Comparison of ENCODE assay signal across 8 cellular contexts in genomic region chr22:41367680-41368542, GRCh38. TPM values are rescaled to one million over a fixed set of nuclear protein-coding genes. Genes with fewer than 3 reads are reported as not detected.
A peak's percentile ranks its signal among the peaks of the same experiment; 100 is the strongest.
DNase-seq lines count a peak whose midpoint lies in the region; ATAC-seq and TF ChIP-seq lines count a peak whose summit lies in the region.

No MANE protein-coding gene starts in this region.

- TF ChIP-seq CTCF in lung (IDR thresholded peaks at IDR 0.05; ENCODE audit: control extremely low read depth, extremely low read depth) = no peak

- H3K36me3 ChIP-seq in lung (ENCODE audit: control insufficient read depth in 2 of 2, insufficient read depth in 2 of 2, low read length in 2 of 2) = peaks cover 0 to 2% of the 10 kb centered on the region in 2 donors
- no peaks in the 10 kb centered on the region for H3K36me3 ChIP-seq in urinary bladder (ENCODE audit: insufficient read depth)

- WGBS in lung, 2 donors = 61 to 65% methylated on average over 18 of the region's 18 CpGs
- 37% methylated on average over 18 of the region's 18 CpGs for WGBS in urinary bladder

- ATAC-seq in lung (ENCODE audit: insufficient read depth, low FRiP score) (peak; percentile 21), HG03342 (IDR thresholded peaks at IDR 0.05; ENCODE audit: unreplicated experiment) (no peak)

- H3K4me1 ChIP-seq in lung (ENCODE audit: control insufficient read depth in 2 of 2, insufficient read depth in 2 of 2, low read length in 2 of 2) = peaks cover 7 to 16% of the 10 kb centered on the region in 2 donors
- no peaks in the 10 kb centered on the region for H3K4me1 ChIP-seq in urinary bladder (ENCODE audit: insufficient read depth)

- H3K27me3 ChIP-seq in lung (ENCODE audit: control insufficient read depth, insufficient read depth) = no peaks in the 10 kb centered on the region

- peak overlapping the region; percentile 39 for H3K4me3 ChIP-seq in lung
- peak overlapping the region; percentile 27 for H3K4me3 ChIP-seq in urinary bladder (ENCODE audit: low read depth, low read length)

- H3K27ac ChIP-seq in caudate nucleus (ENCODE audit: low read depth, low read length) (peak overlapping the region; percentile 99), lung (ENCODE audit: low read depth in 1 of 2, low read length in 1 of 2) (peak overlapping the region; percentile 2 to 92), urinary bladder (ENCODE audit: low read depth) (peak overlapping the region; percentile 24)

- no peaks in the 10 kb centered on the region for H3K9me3 ChIP-seq in lung (ENCODE audit: control insufficient read depth in 2 of 2, insufficient read depth in 1 of 2, low read length in 1 of 2)

- peak; percentile 20 to 43 for DNase-seq in SHP77 (lab: John Stamatoyannopoulos, UW)
- DNase-seq in SHP77 treated with DMSO at 0.1 percent for 48 hours (lab: John Stamatoyannopoulos, UW) = no peak
- DNase-seq in caudate nucleus (lab: John Stamatoyannopoulos, UW) = peak in 46 of 61 donors; percentile 20 to 79 (median 50)
- peak; percentile 74 for DNase-seq in lung (ENCODE audit: low spot score)
- DNase-seq in activated naive CD4-positive, alpha-beta T cell (lab: John Stamatoyannopoulos, UW) = no peak
- no peak for DNase-seq in iPS-NIHi7 (ENCODE audit: extremely low spot score)

RNA-seq across cellular contexts. Expression of gene TEF, which starts 13.8 kb away (rescaled TPM):
- total RNA-seq in lung (10 to 100 TPM in 1 of 2 donors, 1 to 10 TPM in 1; 8.3 to 23.8 TPM), urinary bladder (9.0 TPM)
- polyA plus RNA-seq in lung (10 to 100 TPM in 1 of 2 donors, 1 to 10 TPM in 1; 6.4 to 19.8 TPM), urinary bladder (32.1 TPM)

Comparison
In these comparisons a context has a peak if more than half of its experiments do, and no peak if none do; other contexts are left out.
1. DNase-seq: peak in SHP77 (2 of 2), caudate nucleus (46 of 61) and lung (single experiment); none in SHP77 treated with DMSO at 0.1 percent for 48 hours (single experiment), activated naive CD4-positive, alpha-beta T cell (0 of 4) and iPS-NIHi7 (single experiment).
2. H3K27ac ChIP-seq: peak in every context shown above with its lines; median percentile 99 in caudate nucleus; 47 in lung; 24 in urinary bladder.